ENCODE assay signal across 21 cellular contexts in the genomic region with DNA sequence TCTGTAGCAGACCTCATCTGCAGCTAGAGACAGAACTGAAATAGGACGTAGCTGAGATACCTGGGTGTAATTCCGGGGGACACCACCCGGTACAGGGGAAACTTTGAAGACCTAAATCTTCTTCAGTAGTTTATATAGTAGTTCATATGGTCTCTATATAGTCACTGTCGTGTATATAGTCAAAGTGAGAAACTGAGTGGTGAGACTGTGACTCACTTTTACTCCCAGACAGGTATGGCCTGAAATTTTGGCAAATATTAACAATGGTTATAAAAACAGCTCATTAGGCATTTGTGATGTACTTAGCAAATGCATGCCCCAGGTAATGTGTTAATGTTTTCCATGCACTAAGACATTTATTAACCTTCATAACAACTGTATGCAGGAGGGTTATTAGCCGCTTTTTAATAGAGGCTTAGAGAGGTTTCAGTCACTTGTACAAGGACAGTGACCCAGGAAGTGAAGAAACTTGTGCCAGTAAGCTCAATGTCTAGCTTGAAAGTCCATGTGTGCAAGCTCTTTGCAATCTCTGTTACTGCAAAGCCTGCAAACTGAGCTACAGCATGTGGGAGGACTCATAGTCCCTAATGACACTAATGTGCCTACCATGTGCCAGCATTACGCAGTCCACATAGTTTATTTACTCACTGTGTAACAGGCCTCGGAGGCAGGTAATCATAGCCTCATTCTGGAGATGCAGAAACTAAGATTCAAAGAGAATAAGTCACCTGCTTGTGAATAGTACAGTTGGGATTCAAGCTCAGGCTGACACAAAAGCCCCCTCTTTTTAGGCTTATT.
DNase-seq lines count a peak whose midpoint lies in the region; ATAC-seq and TF ChIP-seq lines count a peak whose summit lies in the region.
"Had no signal": no experiment of that assay in that cellular context is flagged by ENCODE, and none has a peak within 500 bp of the region (broad histone marks: within the 10 kb centered on the region; RNA-seq: fewer than 3 reads in every experiment).

No MANE protein-coding gene starts in this region.

- peaks cover 7% of the 10 kb centered on the region for H3K4me1 Mint-ChIP-seq in nephron
- H3K4me1 Mint-ChIP-seq: naive thymus-derived CD8-positive, alpha-beta T cell; stimulated activated naive B cell treated with anti-CD40 and anti-IgM and Interleukin-4, amounts not matched to agents 10 μg/mL and 1 μg/mL and 100 μg/mL, for 72 hours had no signal

- peaks cover 9% of the 10 kb centered on the region for H3K27me3 Mint-ChIP-seq in nephron (ENCODE audit: low read depth)

- intact Hi-C loops in transverse colon (cut with DNase I; ENCODE audit: low total_unique reads), result no loop called here

- H3K4me3 ChIP-seq in transverse colon, result no peak overlapping the region
- H3K4me3 ChIP-seq: GM23248, SJCRH30 had no signal

- peak; percentile 74 for ATAC-seq in GM18909 (IDR thresholded peaks at IDR 0.05; ENCODE audit: poor library complexity, unreplicated experiment)
- ATAC-seq in HG02943 (IDR thresholded peaks at IDR 0.05; ENCODE audit: low read depth, unreplicated experiment), result peak; percentile 68
- ATAC-seq in HG03571 (IDR thresholded peaks at IDR 0.05; ENCODE audit: unreplicated experiment), result peak; percentile 71
- ATAC-seq: naive thymus-derived CD8-positive, alpha-beta T cell; Panc1; stimulated activated naive B cell treated with anti-CD40 and anti-IgM and Interleukin-4, amounts not matched to agents 10 μg/mL and 1 μg/mL and 100 μg/mL, for 72 hours had no signal

- WGBS in transverse colon (ENCODE audit: low coverage in 1 of 2), 2 donors, result 63 to 76% methylated on average over 3 to 7 of the region's 7 CpGs

- H3K27ac Mint-ChIP-seq in nephron, result peak overlapping the region; percentile 19 to 34 (median 34)
- H3K27ac Mint-ChIP-seq: activated T-helper 2 cell treated with anti-CD3 and anti-CD28 coated beads, Interferon-gamma antibody, Interleukin-2, Interleukin-4, amounts not matched to agents 10 μg/mL and 5 μg/mL and 100 μg/mL, durations not matched to agents 14 hours and 24 hours and 36 hours; brain; naive thymus-derived CD8-positive, alpha-beta T cell; stimulated activated naive B cell treated with anti-CD40 and anti-IgM and Interleukin-4, amounts not matched to agents 10 μg/mL and 1 μg/mL and 100 μg/mL, for 72 hours had no signal

- H3K4me1 ChIP-seq in transverse colon, result no peaks in the 10 kb centered on the region

- H3K36me3 ChIP-seq in transverse colon, result no peaks in the 10 kb centered on the region
- H3K36me3 ChIP-seq: SJCRH30 had no signal

- H3K9me3 Mint-ChIP-seq in nephron, result peaks cover 16% of the 10 kb centered on the region
- H3K9me3 Mint-ChIP-seq: activated T-helper 2 cell treated with anti-CD3 and anti-CD28 coated beads, Interferon-gamma antibody, Interleukin-2, Interleukin-4, amounts not matched to agents 10 μg/mL and 5 μg/mL and 100 μg/mL, durations not matched to agents 14 hours and 24 hours and 36 hours; stimulated activated naive B cell treated with anti-CD40 and anti-IgM and Interleukin-4, amounts not matched to agents 10 μg/mL and 1 μg/mL and 100 μg/mL, for 72 hours had no signal

- H3K27me3 ChIP-seq in transverse colon, result no peaks in the 10 kb centered on the region
- H3K27me3 ChIP-seq: SJCRH30 had no signal

- no peak overlapping the region for H3K27ac ChIP-seq in transverse colon
- H3K27ac ChIP-seq: GM23248, SJCRH30 had no signal

- no peak for DNase-seq in midbrain (lab: John Stamatoyannopoulos, UW)
- no peak for DNase-seq in anterior cingulate cortex (lab: John Stamatoyannopoulos, UW)
- no peak for DNase-seq in transverse colon
- DNase-seq in stimulated activated CD4-positive, alpha-beta T cell treated with anti-CD3 and anti-CD28 coated beads, Interleukin-1b, Interleukin-23, amount 100 ng/mL, for 48 hours, result no peak
- DNase-seq: activated CD4-positive, alpha-beta T cell treated with anti-CD3 and anti-CD28 coated beads, Interleukin-2, amount 50 U/mL, for 1 hour; effector memory CD4-positive, alpha-beta T cell; GM23248; naive thymus-derived CD8-positive, alpha-beta T cell; NCI-H187; NCI-H2227 treated with DMSO at 0.1 percent for 48 hours; NCI-H82; posterior cingulate gyrus; SJCRH30; stimulated activated naive B cell treated with anti-CD40 and anti-IgM and Interleukin-4, amounts not matched to agents 10 μg/mL and 1 μg/mL and 100 μg/mL, for 72 hours had no signal

- H3K36me3 Mint-ChIP-seq in nephron (ENCODE audit: low read depth), result no peaks in the 10 kb centered on the region
- H3K36me3 Mint-ChIP-seq: brain; stimulated activated naive B cell treated with anti-CD40 and anti-IgM and Interleukin-4, amounts not matched to agents 10 μg/mL and 1 μg/mL and 100 μg/mL, for 72 hours had no signal

- TF ChIP-seq EP300 in transverse colon (IDR thresholded peaks at IDR 0.05; ENCODE audit: low read depth), result no peak

- TF ChIP-seq POLR2A in transverse colon (IDR thresholded peaks at IDR 0.05), result no peak

- H3K4me3 Mint-ChIP-seq in nephron, result no peak overlapping the region
- H3K4me3 Mint-ChIP-seq: brain; naive thymus-derived CD8-positive, alpha-beta T cell; stimulated activated naive B cell treated with anti-CD40 and anti-IgM and Interleukin-4, amounts not matched to agents 10 μg/mL and 1 μg/mL and 100 μg/mL, for 72 hours had no signal

- no peak for TF ChIP-seq CTCF in nephron (IDR thresholded peaks at IDR 0.05; ENCODE audit: unreplicated experiment in 3 of 3)
- no peak for TF ChIP-seq CTCF in transverse colon (IDR thresholded peaks at IDR 0.05)

- H3K9me3 ChIP-seq in transverse colon, result no peaks in the 10 kb centered on the region
- H3K9me3 ChIP-seq: SJCRH30 had no signal

- in situ Hi-C loops in transverse colon (cut with MboI; ENCODE audit: low pct_ligation_motif_present in 1 of 4, low pct_unique_long_range_greater_than_20kb in 1 of 4, low sequenced_read_pairs in 3 of 4), result no loop called here
